Comparison of ENCODE assay signal across 1 cellular context in the genomic region with DNA sequence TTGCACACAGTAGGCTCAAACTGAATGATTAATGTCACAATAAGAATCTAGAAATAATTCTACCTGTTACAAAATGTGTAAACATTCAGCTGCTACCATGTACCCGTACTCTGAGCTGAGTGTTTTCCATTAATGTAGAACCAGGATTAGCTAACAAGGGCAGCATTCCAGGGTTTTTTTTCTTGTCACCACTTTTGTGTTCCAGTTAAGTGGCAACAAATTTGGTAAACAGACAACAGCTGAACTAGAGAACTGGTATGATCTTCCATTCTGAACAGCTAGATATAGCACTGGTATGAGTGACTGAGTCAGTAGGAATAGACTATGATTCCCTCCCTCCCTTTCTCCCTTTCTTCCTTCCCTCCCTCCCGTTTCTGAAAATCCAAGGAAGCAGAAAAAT.
TF ChIP-seq lines count a peak whose summit lies in the region.

No MANE protein-coding gene starts in this region.

TF ChIP-seq in GM23338, 12 proteins besides CTCF, POLR2A, EP300 and RAD21 (continued from another document):
- TF ChIP-seq, protein P1, sequence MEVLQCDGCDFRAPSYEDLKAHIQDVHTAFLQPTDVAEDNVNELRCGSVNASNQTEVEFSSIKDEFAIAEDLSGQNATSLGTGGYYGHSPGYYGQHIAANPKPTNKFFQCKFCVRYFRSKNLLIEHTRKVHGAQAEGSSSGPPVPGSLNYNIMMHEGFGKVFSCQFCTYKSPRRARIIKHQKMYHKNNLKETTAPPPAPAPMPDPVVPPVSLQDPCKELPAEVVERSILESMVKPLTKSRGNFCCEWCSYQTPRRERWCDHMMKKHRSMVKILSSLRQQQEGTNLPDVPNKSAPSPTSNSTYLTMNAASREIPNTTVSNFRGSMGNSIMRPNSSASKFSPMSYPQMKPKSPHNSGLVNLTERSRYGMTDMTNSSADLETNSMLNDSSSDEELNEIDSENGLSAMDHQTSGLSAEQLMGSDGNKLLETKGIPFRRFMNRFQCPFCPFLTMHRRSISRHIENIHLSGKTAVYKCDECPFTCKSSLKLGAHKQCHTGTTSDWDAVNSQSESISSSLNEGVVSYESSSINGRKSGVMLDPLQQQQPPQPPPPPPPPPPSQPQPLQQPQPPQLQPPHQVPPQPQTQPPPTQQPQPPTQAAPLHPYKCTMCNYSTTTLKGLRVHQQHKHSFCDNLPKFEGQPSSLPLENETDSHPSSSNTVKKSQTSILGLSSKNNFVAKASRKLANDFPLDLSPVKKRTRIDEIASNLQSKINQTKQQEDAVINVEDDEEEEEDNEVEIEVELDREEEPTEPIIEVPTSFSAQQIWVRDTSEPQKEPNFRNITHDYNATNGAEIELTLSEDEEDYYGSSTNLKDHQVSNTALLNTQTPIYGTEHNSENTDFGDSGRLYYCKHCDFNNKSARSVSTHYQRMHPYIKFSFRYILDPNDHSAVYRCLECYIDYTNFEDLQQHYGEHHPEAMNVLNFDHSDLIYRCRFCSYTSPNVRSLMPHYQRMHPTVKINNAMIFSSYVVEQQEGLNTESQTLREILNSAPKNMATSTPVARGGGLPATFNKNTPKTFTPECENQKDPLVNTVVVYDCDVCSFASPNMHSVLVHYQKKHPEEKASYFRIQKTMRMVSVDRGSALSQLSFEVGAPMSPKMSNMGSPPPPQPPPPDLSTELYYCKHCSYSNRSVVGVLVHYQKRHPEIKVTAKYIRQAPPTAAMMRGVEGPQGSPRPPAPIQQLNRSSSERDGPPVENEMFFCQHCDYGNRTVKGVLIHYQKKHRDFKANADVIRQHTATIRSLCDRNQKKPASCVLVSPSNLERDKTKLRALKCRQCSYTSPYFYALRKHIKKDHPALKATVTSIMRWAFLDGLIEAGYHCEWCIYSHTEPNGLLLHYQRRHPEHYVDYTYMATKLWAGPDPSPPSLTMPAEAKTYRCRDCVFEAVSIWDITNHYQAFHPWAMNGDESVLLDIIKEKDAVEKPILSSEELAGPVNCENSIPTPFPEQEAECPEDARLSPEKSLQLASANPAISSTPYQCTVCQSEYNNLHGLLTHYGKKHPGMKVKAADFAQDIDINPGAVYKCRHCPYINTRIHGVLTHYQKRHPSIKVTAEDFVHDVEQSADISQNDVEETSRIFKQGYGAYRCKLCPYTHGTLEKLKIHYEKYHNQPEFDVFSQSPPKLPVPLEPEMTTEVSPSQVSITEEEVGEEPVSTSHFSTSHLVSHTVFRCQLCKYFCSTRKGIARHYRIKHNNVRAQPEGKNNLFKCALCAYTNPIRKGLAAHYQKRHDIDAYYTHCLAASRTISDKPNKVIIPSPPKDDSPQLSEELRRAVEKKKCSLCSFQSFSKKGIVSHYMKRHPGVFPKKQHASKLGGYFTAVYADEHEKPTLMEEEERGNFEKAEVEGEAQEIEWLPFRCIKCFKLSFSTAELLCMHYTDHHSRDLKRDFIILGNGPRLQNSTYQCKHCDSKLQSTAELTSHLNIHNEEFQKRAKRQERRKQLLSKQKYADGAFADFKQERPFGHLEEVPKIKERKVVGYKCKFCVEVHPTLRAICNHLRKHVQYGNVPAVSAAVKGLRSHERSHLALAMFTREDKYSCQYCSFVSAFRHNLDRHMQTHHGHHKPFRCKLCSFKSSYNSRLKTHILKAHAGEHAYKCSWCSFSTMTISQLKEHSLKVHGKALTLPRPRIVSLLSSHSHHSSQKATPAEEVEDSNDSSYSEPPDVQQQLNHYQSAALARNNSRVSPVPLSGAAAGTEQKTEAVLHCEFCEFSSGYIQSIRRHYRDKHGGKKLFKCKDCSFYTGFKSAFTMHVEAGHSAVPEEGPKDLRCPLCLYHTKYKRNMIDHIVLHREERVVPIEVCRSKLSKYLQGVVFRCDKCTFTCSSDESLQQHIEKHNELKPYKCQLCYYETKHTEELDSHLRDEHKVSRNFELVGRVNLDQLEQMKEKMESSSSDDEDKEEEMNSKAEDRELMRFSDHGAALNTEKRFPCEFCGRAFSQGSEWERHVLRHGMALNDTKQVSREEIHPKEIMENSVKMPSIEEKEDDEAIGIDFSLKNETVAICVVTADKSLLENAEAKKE (CRISPR knock-in tag; IDR thresholded peaks at IDR 0.05): no peak
- no peak for TF ChIP-seq NANOG (IDR thresholded peaks at IDR 0.05; ENCODE audit: borderline replicate concordance)
- TF ChIP-seq, protein P2, sequence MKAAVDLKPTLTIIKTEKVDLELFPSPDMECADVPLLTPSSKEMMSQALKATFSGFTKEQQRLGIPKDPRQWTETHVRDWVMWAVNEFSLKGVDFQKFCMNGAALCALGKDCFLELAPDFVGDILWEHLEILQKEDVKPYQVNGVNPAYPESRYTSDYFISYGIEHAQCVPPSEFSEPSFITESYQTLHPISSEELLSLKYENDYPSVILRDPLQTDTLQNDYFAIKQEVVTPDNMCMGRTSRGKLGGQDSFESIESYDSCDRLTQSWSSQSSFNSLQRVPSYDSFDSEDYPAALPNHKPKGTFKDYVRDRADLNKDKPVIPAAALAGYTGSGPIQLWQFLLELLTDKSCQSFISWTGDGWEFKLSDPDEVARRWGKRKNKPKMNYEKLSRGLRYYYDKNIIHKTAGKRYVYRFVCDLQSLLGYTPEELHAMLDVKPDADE (IDR thresholded peaks at IDR 0.05): no peak
- no peak for TF ChIP-seq ZNF331 (CRISPR knock-in tag; IDR thresholded peaks at IDR 0.05; ENCODE audit: low read depth)
